Comparison of ENCODE assay signal across 2 cellular contexts in the genomic region with DNA sequence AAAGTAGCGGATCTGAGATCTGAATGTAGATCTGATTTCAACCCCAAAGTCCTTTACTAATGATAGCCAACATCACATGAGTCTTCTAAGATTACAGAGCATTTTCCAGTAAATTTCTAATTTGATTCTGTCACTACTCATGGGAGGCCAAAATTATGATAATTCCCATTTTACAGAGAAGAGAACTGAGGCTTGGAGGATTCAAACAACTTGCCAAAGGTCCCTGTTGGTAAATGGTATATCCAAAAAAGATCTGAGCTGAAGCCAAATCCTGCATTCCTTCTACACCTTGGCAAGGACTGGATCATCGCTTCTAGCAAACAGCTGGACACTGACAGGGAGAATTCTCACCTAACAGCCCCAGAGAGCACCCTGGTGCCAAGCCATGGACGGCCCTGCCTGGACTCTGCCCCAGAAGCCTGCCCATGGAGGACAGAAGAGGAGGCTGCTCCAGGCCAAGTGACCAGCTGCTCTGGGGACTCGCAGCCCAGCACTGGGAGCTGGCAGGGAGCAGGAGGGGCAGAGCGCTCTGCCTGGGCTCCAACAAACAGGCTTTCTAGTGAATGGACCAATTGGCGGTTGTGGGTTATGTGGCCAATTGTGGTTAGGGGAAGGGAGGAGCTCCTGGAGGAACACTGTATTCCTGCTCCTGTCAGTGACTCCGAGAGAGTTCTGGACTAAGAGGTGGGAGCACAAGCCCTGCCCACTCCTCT.
TF ChIP-seq lines count a peak whose summit lies in the region.

No MANE protein-coding gene starts in this region.

TF ChIP-seq in IMR-90, 13 proteins besides CTCF, POLR2A, EP300 and RAD21 (continued from another document):
- TF ChIP-seq RFX5 (IDR thresholded peaks at IDR 0.05; ENCODE audit: low read depth, low read length) (no peak), MAZ (IDR thresholded peaks at IDR 0.05; ENCODE audit: borderline replicate concordance, low read depth, low read length) (no peak), MAFK (IDR thresholded peaks at IDR 0.05; ENCODE audit: low read depth, low read length) (no peak), NFE2L2 (IDR thresholded peaks at IDR 0.05; ENCODE audit: low read depth, low read length) (no peak), CHD1 (IDR thresholded peaks at IDR 0.05; ENCODE audit: low read depth, low read length) (no peak)
- TF ChIP-seq, protein P1, sequence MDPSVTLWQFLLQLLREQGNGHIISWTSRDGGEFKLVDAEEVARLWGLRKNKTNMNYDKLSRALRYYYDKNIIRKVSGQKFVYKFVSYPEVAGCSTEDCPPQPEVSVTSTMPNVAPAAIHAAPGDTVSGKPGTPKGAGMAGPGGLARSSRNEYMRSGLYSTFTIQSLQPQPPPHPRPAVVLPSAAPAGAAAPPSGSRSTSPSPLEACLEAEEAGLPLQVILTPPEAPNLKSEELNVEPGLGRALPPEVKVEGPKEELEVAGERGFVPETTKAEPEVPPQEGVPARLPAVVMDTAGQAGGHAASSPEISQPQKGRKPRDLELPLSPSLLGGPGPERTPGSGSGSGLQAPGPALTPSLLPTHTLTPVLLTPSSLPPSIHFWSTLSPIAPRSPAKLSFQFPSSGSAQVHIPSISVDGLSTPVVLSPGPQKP (IDR thresholded peaks at IDR 0.05; ENCODE audit: borderline replicate concordance, low read depth, low read length): no peak
- TF ChIP-seq, protein P2, sequence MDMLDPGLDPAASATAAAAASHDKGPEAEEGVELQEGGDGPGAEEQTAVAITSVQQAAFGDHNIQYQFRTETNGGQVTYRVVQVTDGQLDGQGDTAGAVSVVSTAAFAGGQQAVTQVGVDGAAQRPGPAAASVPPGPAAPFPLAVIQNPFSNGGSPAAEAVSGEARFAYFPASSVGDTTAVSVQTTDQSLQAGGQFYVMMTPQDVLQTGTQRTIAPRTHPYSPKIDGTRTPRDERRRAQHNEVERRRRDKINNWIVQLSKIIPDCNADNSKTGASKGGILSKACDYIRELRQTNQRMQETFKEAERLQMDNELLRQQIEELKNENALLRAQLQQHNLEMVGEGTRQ (IDR thresholded peaks at IDR 0.05; ENCODE audit: low read depth, low read length): no peak
TF ChIP-seq in IMR-90: peak in this region for 0.

TF ChIP-seq in SK-N-SH treated with all-trans-retinoic acid at 6 μM for 48 hours, 23 proteins besides CTCF, POLR2A, EP300 and RAD21 (continued from another document):
- no peak for TF ChIP-seq ZFP30 (CRISPR knock-in tag; IDR thresholded peaks at IDR 0.05)
- TF ChIP-seq, protein P3, sequence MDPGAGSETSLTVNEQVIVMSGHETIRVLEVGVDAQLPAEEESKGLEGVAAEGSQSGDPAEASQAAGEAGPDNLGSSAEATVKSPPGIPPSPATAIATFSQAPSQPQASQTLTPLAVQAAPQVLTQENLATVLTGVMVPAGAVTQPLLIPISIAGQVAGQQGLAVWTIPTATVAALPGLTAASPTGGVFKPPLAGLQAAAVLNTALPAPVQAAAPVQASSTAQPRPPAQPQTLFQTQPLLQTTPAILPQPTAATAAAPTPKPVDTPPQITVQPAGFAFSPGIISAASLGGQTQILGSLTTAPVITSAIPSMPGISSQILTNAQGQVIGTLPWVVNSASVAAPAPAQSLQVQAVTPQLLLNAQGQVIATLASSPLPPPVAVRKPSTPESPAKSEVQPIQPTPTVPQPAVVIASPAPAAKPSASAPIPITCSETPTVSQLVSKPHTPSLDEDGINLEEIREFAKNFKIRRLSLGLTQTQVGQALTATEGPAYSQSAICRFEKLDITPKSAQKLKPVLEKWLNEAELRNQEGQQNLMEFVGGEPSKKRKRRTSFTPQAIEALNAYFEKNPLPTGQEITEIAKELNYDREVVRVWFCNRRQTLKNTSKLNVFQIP (CRISPR knock-in tag; IDR thresholded peaks at IDR 0.05; ENCODE audit: borderline replicate concordance, low read depth): no peak
- TF ChIP-seq, protein P4, sequence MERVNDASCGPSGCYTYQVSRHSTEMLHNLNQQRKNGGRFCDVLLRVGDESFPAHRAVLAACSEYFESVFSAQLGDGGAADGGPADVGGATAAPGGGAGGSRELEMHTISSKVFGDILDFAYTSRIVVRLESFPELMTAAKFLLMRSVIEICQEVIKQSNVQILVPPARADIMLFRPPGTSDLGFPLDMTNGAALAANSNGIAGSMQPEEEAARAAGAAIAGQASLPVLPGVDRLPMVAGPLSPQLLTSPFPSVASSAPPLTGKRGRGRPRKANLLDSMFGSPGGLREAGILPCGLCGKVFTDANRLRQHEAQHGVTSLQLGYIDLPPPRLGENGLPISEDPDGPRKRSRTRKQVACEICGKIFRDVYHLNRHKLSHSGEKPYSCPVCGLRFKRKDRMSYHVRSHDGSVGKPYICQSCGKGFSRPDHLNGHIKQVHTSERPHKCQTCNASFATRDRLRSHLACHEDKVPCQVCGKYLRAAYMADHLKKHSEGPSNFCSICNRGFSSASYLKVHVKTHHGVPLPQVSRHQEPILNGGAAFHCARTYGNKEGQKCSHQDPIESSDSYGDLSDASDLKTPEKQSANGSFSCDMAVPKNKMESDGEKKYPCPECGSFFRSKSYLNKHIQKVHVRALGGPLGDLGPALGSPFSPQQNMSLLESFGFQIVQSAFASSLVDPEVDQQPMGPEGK (CRISPR knock-in tag; IDR thresholded peaks at IDR 0.05; ENCODE audit: borderline replicate concordance): no peak
- no peak for TF ChIP-seq CSDC2 (CRISPR knock-in tag; IDR thresholded peaks at IDR 0.05)
- TF ChIP-seq OSR1 (CRISPR knock-in tag; IDR thresholded peaks at IDR 0.05): no peak
- TF ChIP-seq ZNF565 (CRISPR knock-in tag; conservative IDR thresholded peaks at IDR 0.05; ENCODE audit: low read depth): no peak
- TF ChIP-seq TCF4 (CRISPR knock-in tag; IDR thresholded peaks at IDR 0.05; ENCODE audit: borderline replicate concordance): no peak
- TF ChIP-seq GLIS3 (CRISPR knock-in tag; IDR thresholded peaks at IDR 0.05): no peak
- no peak for TF ChIP-seq ZNF70 (CRISPR knock-in tag; IDR thresholded peaks at IDR 0.05)
- no peak for TF ChIP-seq RARB (CRISPR knock-in tag; IDR thresholded peaks at IDR 0.05)
- no peak for TF ChIP-seq PPARA (CRISPR knock-in tag; IDR thresholded peaks at IDR 0.05; ENCODE audit: borderline replicate concordance)
- TF ChIP-seq, protein P5, sequence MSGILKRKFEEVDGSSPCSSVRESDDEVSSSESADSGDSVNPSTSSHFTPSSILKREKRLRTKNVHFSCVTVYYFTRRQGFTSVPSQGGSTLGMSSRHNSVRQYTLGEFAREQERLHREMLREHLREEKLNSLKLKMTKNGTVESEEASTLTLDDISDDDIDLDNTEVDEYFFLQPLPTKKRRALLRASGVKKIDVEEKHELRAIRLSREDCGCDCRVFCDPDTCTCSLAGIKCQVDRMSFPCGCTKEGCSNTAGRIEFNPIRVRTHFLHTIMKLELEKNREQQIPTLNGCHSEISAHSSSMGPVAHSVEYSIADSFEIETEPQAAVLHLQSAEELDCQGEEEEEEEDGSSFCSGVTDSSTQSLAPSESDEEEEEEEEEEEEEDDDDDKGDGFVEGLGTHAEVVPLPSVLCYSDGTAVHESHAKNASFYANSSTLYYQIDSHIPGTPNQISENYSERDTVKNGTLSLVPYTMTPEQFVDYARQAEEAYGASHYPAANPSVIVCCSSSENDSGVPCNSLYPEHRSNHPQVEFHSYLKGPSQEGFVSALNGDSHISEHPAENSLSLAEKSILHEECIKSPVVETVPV (CRISPR knock-in tag; IDR thresholded peaks at IDR 0.05): no peak
